Comparison of ENCODE assay signal across 2 cellular contexts in genomic region chr22:23275751-23276150, GRCh38.
TF ChIP-seq lines count a peak whose summit lies in the region.

No MANE protein-coding gene starts in this region.

TF ChIP-seq in K562, 482 proteins besides CTCF, POLR2A, EP300 and RAD21 (continued from another document and continues in another):
- TF ChIP-seq RBM39 (optimal IDR thresholded peaks at IDR 0.05; ENCODE audit: low read depth, low read length) (no peak), RBM15 (IDR thresholded peaks at IDR 0.05; ENCODE audit: insufficient read depth, low read length) (no peak), NFIX (CRISPR knock-in tag; IDR thresholded peaks at IDR 0.05; ENCODE audit: low read depth) (no peak), IRF9 (tag; IDR thresholded peaks at IDR 0.05) (no peak), E2F1 (CRISPR knock-in tag; IDR thresholded peaks at IDR 0.05) (no peak), FOXP1 (CRISPR knock-in tag; IDR thresholded peaks at IDR 0.05) (no peak), SMC3 (conservative IDR thresholded peaks at IDR 0.05; ENCODE audit: insufficient read depth, low read depth, low read length) (0 out of 2 replicates have a peak, but pooled peaks have one; percentile 5), ASH1L (IDR thresholded peaks at IDR 0.05; ENCODE audit: borderline replicate concordance, low read depth, partially characterized antibody) (no peak), ZNF224 (CRISPR knock-in tag; IDR thresholded peaks at IDR 0.05) (no peak), CCNT2 (IDR thresholded peaks at IDR 0.05; ENCODE audit: borderline replicate concordance, extremely low read depth, insufficient read length, low read depth, low read length) (no peak), SREBF2 (CRISPR knock-in tag; IDR thresholded peaks at IDR 0.05) (no peak), GMEB1 (CRISPR knock-in tag; IDR thresholded peaks at IDR 0.05) (no peak), CSDE1 (IDR thresholded peaks at IDR 0.05) (no peak), PTTG1 (tag; IDR thresholded peaks at IDR 0.05; ENCODE audit: low read depth) (no peak), FOS (IDR thresholded peaks at IDR 0.05; ENCODE audit: extremely low read depth, insufficient read length) (no peak), TEAD1 (CRISPR knock-in tag; IDR thresholded peaks at IDR 0.05) (no peak), RCOR1 (IDR thresholded peaks at IDR 0.05; ENCODE audit: borderline replicate concordance in 1 of 2, low read depth in 2 of 2, low read length in 2 of 2) (peak in 1 of 2 experiments; percentile 6; a peak in 1 of 4 replicates), SP2 (IDR thresholded peaks at IDR 0.05; ENCODE audit: extremely low read depth, low read depth, low read length, poor library complexity, severe bottlenecking) (no peak), L3MBTL2 (IDR thresholded peaks at IDR 0.05) (no peak), ZNF384 (IDR thresholded peaks at IDR 0.05; ENCODE audit: low read depth, low read length) (no peak), MTA2 (IDR thresholded peaks at IDR 0.05; ENCODE audit: low read depth) (no peak), CBX3 (IDR thresholded peaks at IDR 0.05; ENCODE audit: borderline replicate concordance in 1 of 2, low read length in 2 of 2) (no peak), RREB1 (CRISPR knock-in tag; IDR thresholded peaks at IDR 0.05) (no peak), ZFPM2 (CRISPR knock-in tag; IDR thresholded peaks at IDR 0.05) (no peak)

TF ChIP-seq in WTC11, 78 proteins besides CTCF, POLR2A, EP300 and RAD21 (continued from another document):
- TF ChIP-seq ZNF532 (CRISPR knock-in tag; IDR thresholded peaks at IDR 0.05; ENCODE audit: borderline replicate concordance): no peak
- TF ChIP-seq FOXP1 (CRISPR knock-in tag; IDR thresholded peaks at IDR 0.05; ENCODE audit: borderline replicate concordance): no peak
- no peak for TF ChIP-seq FOXJ3 (CRISPR knock-in tag; IDR thresholded peaks at IDR 0.05; ENCODE audit: borderline replicate concordance)
